ENCODE assay signal across 12 cellular contexts in the genomic region with DNA sequence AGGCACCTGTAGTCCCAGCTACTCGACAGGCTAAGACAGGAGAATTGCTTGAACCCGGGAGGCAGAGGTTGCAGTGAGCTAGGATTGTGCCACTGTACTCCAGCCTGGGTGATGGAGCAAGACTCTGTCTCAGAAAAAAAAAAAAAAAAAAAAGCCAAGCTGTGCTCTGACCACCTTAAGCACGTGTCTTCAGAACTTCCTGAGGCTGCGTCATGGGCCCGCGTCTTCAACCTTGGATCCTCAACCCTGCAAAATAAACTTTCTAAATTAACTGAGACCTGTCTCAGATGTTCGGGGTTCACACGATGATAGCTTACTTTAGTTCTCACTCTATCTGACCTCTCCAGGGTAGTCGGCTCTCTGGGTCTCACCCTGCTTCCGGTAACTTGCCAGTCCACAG.
DNase-seq lines count a peak whose midpoint lies in the region; ATAC-seq and TF ChIP-seq lines count a peak whose summit lies in the region.
"Had no signal": no experiment of that assay in that cellular context is flagged by ENCODE, and none has a peak within 500 bp of the region (broad histone marks: within the 10 kb centered on the region; RNA-seq: fewer than 3 reads in every experiment).

No MANE protein-coding gene starts in this region.

- no peak overlapping the region for H3K27ac ChIP-seq in CD8-positive, alpha-beta memory T cell (ENCODE audit: low read depth, low read length)
- H3K27ac ChIP-seq in neutrophil (peak overlapping the region; percentile 94), mesenchymal stem cell (ENCODE audit: low read length, poor library complexity, severe bottlenecking) (no peak overlapping the region)
- H3K27ac ChIP-seq: breast epithelium had no signal

- peak overlapping the region; percentile 5 for H3K4me3 ChIP-seq in CD8-positive, alpha-beta memory T cell (ENCODE audit: low read length)
- H3K4me3 ChIP-seq in neutrophil (ENCODE audit: low read depth in 1 of 2, low read length in 1 of 2) (peak overlapping the region in 1 of 2 experiments; percentile 43), mesenchymal stem cell (ENCODE audit: insufficient read depth in 1 of 2, low read depth in 1 of 2, low read length in 2 of 2) (no peak overlapping the region), H7 (ENCODE audit: insufficient read depth, low read depth, low read length) (no peak overlapping the region)
- H3K4me3 ChIP-seq: breast epithelium had no signal

- no peak overlapping the region for H2BK120ac ChIP-seq in mesenchymal stem cell (ENCODE audit: low read depth, low read length)

- H3K9ac ChIP-seq in mesenchymal stem cell (ENCODE audit: low read length): no peak overlapping the region

- DNase-seq in CD8-positive, alpha-beta memory T cell: peak in 4 of 5 donors; percentile 20 to 68 (median 56)
- peak; percentile 47 for DNase-seq in activated CD4-positive, alpha-beta T cell treated with anti-CD3 and anti-CD28 coated beads for 36 hours
- peak; percentile 14 for DNase-seq in activated naive CD4-positive, alpha-beta T cell treated with Interleukin-2 at 50 U/mL for 16 hours
- DNase-seq in OCI-M2 (lab: John Stamatoyannopoulos, UW; ENCODE audit: unreplicated experiment) (no peak), NCI-H2081 treated with DMSO at 0.1 percent for 48 hours (lab: John Stamatoyannopoulos, UW) (no peak), mesenchymal stem cell (no peak), H7 (no peak)
- DNase-seq: left cardiac atrium, NCI-H1930 had no signal

- no peak overlapping the region for H2AFZ ChIP-seq in mesenchymal stem cell (ENCODE audit: low read depth, low read length)

- no peaks in the 10 kb centered on the region for H3K27me3 ChIP-seq in CD8-positive, alpha-beta memory T cell (ENCODE audit: insufficient read depth, low read length, poor library complexity, severe bottlenecking)
- no peaks in the 10 kb centered on the region for H3K27me3 ChIP-seq in neutrophil
- no peaks in the 10 kb centered on the region for H3K27me3 ChIP-seq in mesenchymal stem cell (ENCODE audit: control insufficient read depth in 1 of 2, insufficient read depth in 1 of 2, low read length in 2 of 2)
- no peaks in the 10 kb centered on the region for H3K27me3 ChIP-seq in H7 (ENCODE audit: control insufficient read depth, insufficient read depth, low read length)
- H3K27me3 ChIP-seq: breast epithelium had no signal

- POLR2A ChIA-PET in CD8-positive, alpha-beta memory T cell (lab: Charles Lee): no interaction called here
- POLR2A ChIA-PET in activated CD4-positive, alpha-beta T cell treated with anti-CD3 and anti-CD28 coated beads for 36 hours (lab: Charles Lee): no interaction called here

- H4K8ac ChIP-seq in mesenchymal stem cell (ENCODE audit: low read length): no peak overlapping the region

- no peaks in the 10 kb centered on the region for H3K36me3 ChIP-seq in CD8-positive, alpha-beta memory T cell (ENCODE audit: insufficient read depth, low read length)
- H3K36me3 ChIP-seq in neutrophil (no peaks in the 10 kb centered on the region), mesenchymal stem cell (ENCODE audit: control insufficient read depth in 1 of 2, insufficient read depth in 2 of 2, low read depth in 1 of 2, low read length in 2 of 2) (no peaks in the 10 kb centered on the region), H7 (replicated peaks; ENCODE audit: control insufficient read depth, insufficient read depth, low read length) (no peaks in the 10 kb centered on the region)
- H3K36me3 ChIP-seq: breast epithelium had no signal

- CTCF ChIA-PET in CD8-positive, alpha-beta memory T cell (lab: Charles Lee): interaction anchor here (0.7 to 0.9 kb wide), 2 partner anchors 13 to 57 kb away, joined by 3 read pairs; no protein-coding TSS in a partner anchor
- CTCF ChIA-PET in activated CD4-positive, alpha-beta T cell treated with anti-CD3 and anti-CD28 coated beads for 36 hours (lab: Charles Lee): interaction anchor here (0.8 kb wide), 1 partner anchor 36 kb away, joined by 3 read pairs; no protein-coding TSS in a partner anchor

- H3K27ac Mint-ChIP-seq in CD8-positive, alpha-beta memory T cell: peak overlapping the region; percentile 56 to 91 (median 82)
- peak overlapping the region; percentile 72 for H3K27ac Mint-ChIP-seq in activated CD4-positive, alpha-beta T cell treated with anti-CD3 and anti-CD28 coated beads for 36 hours

- no peak for TF ChIP-seq CTCF in neutrophil (IDR thresholded peaks at IDR 0.05)

- H3K4me1 Mint-ChIP-seq in CD8-positive, alpha-beta memory T cell: peaks cover 53 to 71% (median 66%) of the 10 kb centered on the region in 3 donors
- H3K4me1 Mint-ChIP-seq in activated CD4-positive, alpha-beta T cell treated with anti-CD3 and anti-CD28 coated beads for 36 hours: peaks cover 55% of the 10 kb centered on the region

- peaks cover 71% of the 10 kb centered on the region for H3K4me1 ChIP-seq in CD8-positive, alpha-beta memory T cell (ENCODE audit: insufficient read depth, low read length)
- H3K4me1 ChIP-seq in neutrophil (ENCODE audit: control insufficient read depth in 1 of 2, insufficient read depth in 1 of 2, low read depth in 1 of 2, low read length in 1 of 2) (peaks cover 47 to 59% of the 10 kb centered on the region in 2 experiments), mesenchymal stem cell (ENCODE audit: control insufficient read depth, insufficient read depth, low read depth, low read length) (no peaks in the 10 kb centered on the region)
- H3K4me1 ChIP-seq: breast epithelium had no signal

- no peak overlapping the region for H2BK15ac ChIP-seq in mesenchymal stem cell (ENCODE audit: low read depth, poor library complexity, severe bottlenecking)

- no peaks in the 10 kb centered on the region for H3K9me3 Mint-ChIP-seq in CD8-positive, alpha-beta memory T cell
- H3K9me3 Mint-ChIP-seq in activated CD4-positive, alpha-beta T cell treated with anti-CD3 and anti-CD28 coated beads for 36 hours (ENCODE audit: low read depth): peaks cover 12% of the 10 kb centered on the region

- no peak overlapping the region for H3K4me2 ChIP-seq in mesenchymal stem cell (ENCODE audit: low read length, poor library complexity, severe bottlenecking)

- H3K23ac ChIP-seq in mesenchymal stem cell (ENCODE audit: low read length in 2 of 2): no peak overlapping the region

- H3K14ac ChIP-seq in mesenchymal stem cell (ENCODE audit: low read length in 2 of 2): no peak overlapping the region

- WGBS in mesenchymal stem cell: 93% methylated on average over 10 of the region's 10 CpGs

- intact Hi-C loops in activated CD4-positive, alpha-beta T cell treated with anti-CD3 and anti-CD28 coated beads for 36 hours (cut with DNase I, micrococcal nuclease): no loop called here

- no peak overlapping the region for H3K18ac ChIP-seq in mesenchymal stem cell (ENCODE audit: low read depth in 1 of 2, low read length in 2 of 2)

- H3K9me3 ChIP-seq in CD8-positive, alpha-beta memory T cell (ENCODE audit: low read length): no peaks in the 10 kb centered on the region
- no peaks in the 10 kb centered on the region for H3K9me3 ChIP-seq in neutrophil
- H3K9me3 ChIP-seq in mesenchymal stem cell (ENCODE audit: control insufficient read depth, low read length): no peaks in the 10 kb centered on the region
- H3K9me3 ChIP-seq: breast epithelium had no signal

- peak; percentile 25 for ATAC-seq in activated CD4-positive, alpha-beta T cell treated with anti-CD3 and anti-CD28 coated beads for 36 hours
- ATAC-seq: SK-N-SH treated with all-trans-retinoic acid at 6 μM for 48 hours had no signal

- no peak overlapping the region for H2BK12ac ChIP-seq in mesenchymal stem cell (ENCODE audit: low read length in 2 of 2)

- H3K27me3 Mint-ChIP-seq in CD8-positive, alpha-beta memory T cell: no peaks in the 10 kb centered on the region
- no peaks in the 10 kb centered on the region for H3K27me3 Mint-ChIP-seq in activated CD4-positive, alpha-beta T cell treated with anti-CD3 and anti-CD28 coated beads for 36 hours

- H3K4ac ChIP-seq in mesenchymal stem cell (ENCODE audit: low read depth in 1 of 2, low read length in 2 of 2): no peak overlapping the region

- H2AK5ac ChIP-seq in mesenchymal stem cell (ENCODE audit: low read length, severe bottlenecking): no peak overlapping the region

- H3K4me3 Mint-ChIP-seq in CD8-positive, alpha-beta memory T cell: peak overlapping the region in 6 of 7 donors; percentile 16 to 74 (median 36)
- no peak overlapping the region for H3K4me3 Mint-ChIP-seq in activated CD4-positive, alpha-beta T cell treated with anti-CD3 and anti-CD28 coated beads for 36 hours

- H2BK5ac ChIP-seq in mesenchymal stem cell (ENCODE audit: low read depth, low read length, poor library complexity, severe bottlenecking): no peak overlapping the region

- H3K79me1 ChIP-seq in mesenchymal stem cell (replicated peaks; ENCODE audit: low read length, poor library complexity, severe bottlenecking): no peaks in the 10 kb centered on the region

- H3K36me3 Mint-ChIP-seq in CD8-positive, alpha-beta memory T cell: no peaks in the 10 kb centered on the region
- peaks cover 6% of the 10 kb centered on the region for H3K36me3 Mint-ChIP-seq in activated CD4-positive, alpha-beta T cell treated with anti-CD3 and anti-CD28 coated beads for 36 hours (ENCODE audit: low read depth)

- no peak overlapping the region for H4K91ac ChIP-seq in mesenchymal stem cell (ENCODE audit: low read length)

Comparison
In these comparisons a context has a peak if more than half of its experiments do, and no peak if none do; other contexts are left out.
1. DNase-seq: peak in CD8-positive, alpha-beta memory T cell (4 of 5), activated CD4-positive, alpha-beta T cell treated with anti-CD3 and anti-CD28 coated beads for 36 hours (single experiment) and activated naive CD4-positive, alpha-beta T cell treated with Interleukin-2 at 50 U/mL for 16 hours (single experiment); none in OCI-M2 (single experiment), NCI-H2081 treated with DMSO at 0.1 percent for 48 hours (single experiment), mesenchymal stem cell (single experiment) and H7 (single experiment).